In the genomic region with DNA sequence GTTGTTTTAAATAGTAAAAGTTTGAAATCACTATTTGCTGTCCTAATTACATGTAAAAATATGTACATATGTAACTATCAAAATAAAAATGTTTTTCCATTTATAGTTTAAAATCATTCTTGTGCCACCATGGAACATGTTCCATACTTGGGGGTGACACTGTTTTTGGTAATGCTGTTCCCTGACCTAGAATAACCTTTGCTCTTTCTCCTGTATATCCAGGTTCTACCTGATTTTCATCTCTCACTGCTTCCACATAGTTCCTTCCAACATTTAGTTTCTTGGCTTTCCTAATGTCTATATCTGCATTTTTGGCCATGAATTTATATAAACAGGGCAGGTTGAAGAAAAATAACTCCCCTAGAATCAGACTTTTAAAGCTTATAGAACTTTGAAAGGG, we compare ENCODE assay signal across 9 cellular contexts. TPM values are rescaled to one million over a fixed set of nuclear protein-coding genes. Genes with fewer than 3 reads are reported as not detected.
A peak's percentile ranks its signal among the peaks of the same experiment; 100 is the strongest.
DNase-seq lines count a peak whose midpoint lies in the region; ATAC-seq and TF ChIP-seq lines count a peak whose summit lies in the region.
"Had no signal": no experiment of that assay in that cellular context is flagged by ENCODE, and none has a peak within 500 bp of the region (broad histone marks: within the 10 kb centered on the region; RNA-seq: fewer than 3 reads in every experiment).

No MANE protein-coding gene starts in this region.

- intact Hi-C loops in psoas muscle (cut with DNase I), result loop anchor here in 1 of 2 donors (10.0 kb wide), 1 partner anchor 51 kb away; no protein-coding TSS in a partner anchor

- DNase-seq in GM12864 (ENCODE audit: low read depth), result no peak
- no peak for DNase-seq in effector memory CD8-positive, alpha-beta T cell
- DNase-seq in psoas muscle, result no peak
- DNase-seq in stimulated activated CD8-positive, alpha-beta memory T cell treated with anti-CD3 and anti-CD28 coated beads, Interleukin-4, amount 100 ng/mL, for 48 hours, result no peak
- no peak for DNase-seq in GOT3 (lab: John Stamatoyannopoulos, UW)
- no peak for DNase-seq in nucleus accumbens (lab: John Stamatoyannopoulos, UW)
- DNase-seq: amniotic stem cell had no signal

- no peak for ATAC-seq in effector memory CD8-positive, alpha-beta T cell (replicated peaks)
- ATAC-seq in psoas muscle (no peak), GM21576 (IDR thresholded peaks at IDR 0.05; ENCODE audit: unreplicated experiment) (no peak)

- peak overlapping the region; percentile 81 for H3K4me2 ChIP-seq in OCI-LY1 (ENCODE audit: low read length)

- peaks cover 53% of the 10 kb centered on the region for H3K4me1 ChIP-seq in OCI-LY1 (ENCODE audit: insufficient read depth, low read length, severe bottlenecking)
- peaks cover 39% of the 10 kb centered on the region for H3K4me1 ChIP-seq in psoas muscle

- peaks cover 5% of the 10 kb centered on the region for H3K36me3 Mint-ChIP-seq in effector memory CD8-positive, alpha-beta T cell (ENCODE audit: insufficient read depth)

- H3K27ac ChIP-seq in OCI-LY1 (ENCODE audit: low read depth, low read length, poor library complexity, severe bottlenecking) (peak overlapping the region; percentile 92), psoas muscle (no peak overlapping the region)

- H3K27me3 Mint-ChIP-seq in effector memory CD8-positive, alpha-beta T cell, result no peaks in the 10 kb centered on the region

- H3K36me3 ChIP-seq in OCI-LY1 (ENCODE audit: insufficient read depth, low read length) (peaks cover 4% of the 10 kb centered on the region; the same call in 1 of the 2 replicates), psoas muscle (ENCODE audit: insufficient read depth in 1 of 2, low read depth in 1 of 2) (no peaks in the 10 kb centered on the region)

- peak overlapping the region; percentile 92 for H3K9ac ChIP-seq in OCI-LY1 (ENCODE audit: low read length)

- H3K27ac Mint-ChIP-seq in effector memory CD8-positive, alpha-beta T cell, result peak overlapping the region; percentile 51 to 94

- H2AFZ ChIP-seq in OCI-LY1 (ENCODE audit: low read length), result no peak overlapping the region

- no peaks in the 10 kb centered on the region for H4K20me1 ChIP-seq in OCI-LY1 (ENCODE audit: insufficient read depth, low read length)

- H3K9me3 Mint-ChIP-seq in effector memory CD8-positive, alpha-beta T cell, result no peaks in the 10 kb centered on the region

- H3K9me3 ChIP-seq in OCI-LY1 (ENCODE audit: low read length), result no peaks in the 10 kb centered on the region
- no peaks in the 10 kb centered on the region for H3K9me3 ChIP-seq in psoas muscle

- peaks cover 67% of the 10 kb centered on the region for H3K79me2 ChIP-seq in OCI-LY1 (ENCODE audit: insufficient read depth, low read length)

- H3K9me2 ChIP-seq in OCI-LY1 (ENCODE audit: low read depth, low read length), result no peaks in the 10 kb centered on the region

- H3K27me3 ChIP-seq in OCI-LY1 (ENCODE audit: insufficient read depth, low read length) (no peaks in the 10 kb centered on the region), psoas muscle (ENCODE audit: insufficient read depth in 3 of 3, low read length in 2 of 3) (no peaks in the 10 kb centered on the region)

- peak overlapping the region; percentile 70; the same call in 1 of the 2 replicates for H3K4me3 ChIP-seq in GM12864 (ENCODE audit: low read depth, low read length)
- H3K4me3 ChIP-seq in OCI-LY1 (ENCODE audit: low read depth, low read length, poor library complexity, severe bottlenecking), result peak overlapping the region; percentile 92
- H3K4me3 ChIP-seq in psoas muscle, result peak overlapping the region; percentile 94

- H3K4me1 Mint-ChIP-seq in effector memory CD8-positive, alpha-beta T cell (ENCODE audit: low read depth in 2 of 2), result peaks cover 32 to 47% of the 10 kb centered on the region in 2 donors

- H3F3A ChIP-seq in OCI-LY1 (ENCODE audit: insufficient read depth, low read length), result 0 out of 2 replicates have a peak, but pooled peaks cover 12% of the 10 kb centered on the region

- no peak for TF ChIP-seq CTCF in GM12864 (IDR thresholded peaks at IDR 0.05; ENCODE audit: low read depth, low read length, missing control alignments)
- no peak for TF ChIP-seq CTCF in OCI-LY1 (IDR thresholded peaks at IDR 0.05; ENCODE audit: low read length)
- TF ChIP-seq CTCF in psoas muscle (IDR thresholded peaks at IDR 0.05), result no peak

- peak overlapping the region; percentile 86 to 98 for H3K4me3 Mint-ChIP-seq in effector memory CD8-positive, alpha-beta T cell

RNA-seq across cellular contexts. Expression of gene SPOPL, which starts 2.5 kb away (rescaled TPM):
- total RNA-seq in psoas muscle, result 10 to 100 TPM in 3 of 4 donors, 1 to 10 TPM in 1; 7.6 to 19.0 (median 13.5) TPM
- polyA plus RNA-seq in psoas muscle, result 10 to 100 TPM in 1 of 3 donors, 1 to 10 TPM in 2; 3.0 to 12.7 (median 5.3) TPM
